Comparison of ENCODE assay signal across 9 cellular contexts in genomic region chr16:4375717-4376116, GRCh38. TPM values are rescaled to one million over a fixed set of nuclear protein-coding genes. Genes with fewer than 3 reads are reported as not detected.
DNase-seq lines count a peak whose midpoint lies in the region; ATAC-seq and TF ChIP-seq lines count a peak whose summit lies in the region.
"Had no signal": no experiment of that assay in that cellular context is flagged by ENCODE, and none has a peak within 500 bp of the region (broad histone marks: within the 10 kb centered on the region; RNA-seq: fewer than 3 reads in every experiment).

No MANE protein-coding gene starts in this region.

- no peak for TF ChIP-seq POLR2A in adrenal gland (IDR thresholded peaks at IDR 0.05)

- H4K8ac ChIP-seq in mesenchymal stem cell (ENCODE audit: low read length): no peak overlapping the region

- peak overlapping the region; percentile 19 to 90 (median 59) for H3K27ac ChIP-seq in adrenal gland
- no peak overlapping the region for H3K27ac ChIP-seq in mesenchymal stem cell (ENCODE audit: low read length, poor library complexity, severe bottlenecking)
- H3K27ac ChIP-seq: neutrophil had no signal

- H2AK5ac ChIP-seq in mesenchymal stem cell (ENCODE audit: low read length, severe bottlenecking): peak overlapping the region; percentile 17

- no peak for TF ChIP-seq CTCF in adrenal gland (IDR thresholded peaks at IDR 0.05)

- H3K4me3 ChIP-seq in adrenal gland (no peak overlapping the region), mesenchymal stem cell (ENCODE audit: insufficient read depth in 1 of 2, low read depth in 1 of 2, low read length in 2 of 2) (peak overlapping the region in 1 of 2 experiments; percentile 70)

- no peak overlapping the region for H2BK5ac ChIP-seq in mesenchymal stem cell (ENCODE audit: low read depth, low read length, poor library complexity, severe bottlenecking)

- H4K91ac ChIP-seq in mesenchymal stem cell (ENCODE audit: low read length): peak overlapping the region; percentile 12

- H3K9ac ChIP-seq in mesenchymal stem cell (ENCODE audit: low read length): peak overlapping the region; percentile 86

- peak; percentile 26 for DNase-seq in AG08395 (ENCODE audit: low spot score)
- DNase-seq in adrenal gland: no peak
- no peak for DNase-seq in mesenchymal stem cell
- no peak for DNase-seq in NCI-H1417 (lab: John Stamatoyannopoulos, UW)
- DNase-seq: activated B cell treated with CpG ODN at 0.5 μM for 24 hours; CD8-positive, alpha-beta T cell had no signal

- intact Hi-C loops in adrenal gland (cut with DNase I): no loop called here

- peak overlapping the region in 1 of 2 experiments; percentile 88 for H3K14ac ChIP-seq in mesenchymal stem cell (ENCODE audit: low read length in 2 of 2)

- peaks cover 16% of the 10 kb centered on the region for H3K79me1 ChIP-seq in mesenchymal stem cell (replicated peaks; ENCODE audit: low read length, poor library complexity, severe bottlenecking)

- H2BK15ac ChIP-seq in mesenchymal stem cell (ENCODE audit: low read depth, poor library complexity, severe bottlenecking): no peak overlapping the region

- H3K9me3 ChIP-seq in adrenal gland (replicated peaks in 1 of 3) (no peaks in the 10 kb centered on the region), mesenchymal stem cell (ENCODE audit: control insufficient read depth, low read length) (no peaks in the 10 kb centered on the region)
- H3K9me3 ChIP-seq: neutrophil had no signal

- H2BK12ac ChIP-seq in mesenchymal stem cell (ENCODE audit: low read length in 2 of 2): no peak overlapping the region

- H2BK120ac ChIP-seq in mesenchymal stem cell (ENCODE audit: low read depth, low read length): no peak overlapping the region

- no peak overlapping the region for H3K4me2 ChIP-seq in mesenchymal stem cell (ENCODE audit: low read length, poor library complexity, severe bottlenecking)

- WGBS in adrenal gland, 4 donors: 77 to 89% (median 86%) methylated on average over 11 to 15 of the region's 15 CpGs
- 89% methylated on average over 15 of the region's 15 CpGs for WGBS in mesenchymal stem cell

- no peak overlapping the region for H2AFZ ChIP-seq in mesenchymal stem cell (ENCODE audit: low read depth, low read length)

- no peak overlapping the region for H3K4ac ChIP-seq in mesenchymal stem cell (ENCODE audit: low read depth in 1 of 2, low read length in 2 of 2)

- no peak for ATAC-seq in HG02642 (IDR thresholded peaks at IDR 0.05; ENCODE audit: poor library complexity, unreplicated experiment)
- no peak for ATAC-seq in GM19035 (IDR thresholded peaks at IDR 0.05; ENCODE audit: unreplicated experiment)
- ATAC-seq: CD8-positive, alpha-beta T cell had no signal

- no peak overlapping the region for H3K23ac ChIP-seq in mesenchymal stem cell (ENCODE audit: low read length in 2 of 2)

- peak overlapping the region in 1 of 2 experiments; percentile 28 for H3K18ac ChIP-seq in mesenchymal stem cell (ENCODE audit: low read depth in 1 of 2, low read length in 2 of 2)

- H3K36me3 ChIP-seq in adrenal gland (replicated peaks in 1 of 2) (peaks cover 0 to 9% of the 10 kb centered on the region in 2 donors), mesenchymal stem cell (ENCODE audit: control insufficient read depth in 1 of 2, insufficient read depth in 2 of 2, low read depth in 1 of 2, low read length in 2 of 2) (peaks cover 26 to 41% of the 10 kb centered on the region in 2 experiments)

- no peaks in the 10 kb centered on the region for H3K27me3 ChIP-seq in adrenal gland
- H3K27me3 ChIP-seq in mesenchymal stem cell (ENCODE audit: control insufficient read depth in 1 of 2, insufficient read depth in 1 of 2, low read length in 2 of 2): no peaks in the 10 kb centered on the region

- H3K4me1 ChIP-seq in adrenal gland (replicated peaks in 1 of 2): peaks cover 28 to 59% of the 10 kb centered on the region in 2 donors
- peaks cover 84% of the 10 kb centered on the region for H3K4me1 ChIP-seq in mesenchymal stem cell (ENCODE audit: control insufficient read depth, insufficient read depth, low read depth, low read length)

RNA-seq across cellular contexts. Expression of gene VASN, which starts 4.1 kb away (rescaled TPM):
- 10 to 100 TPM; 16.1 to 44.7 (median 27.4) TPM for total RNA-seq in adrenal gland
- polyA plus RNA-seq in adrenal gland: 10 to 100 TPM in 2 of 3 donors, under 1 TPM in 1; 0.77 to 23.9 (median 15.5) TPM
- 127 TPM for polyA plus RNA-seq in mesenchymal stem cell (2013, experiment 1 of 2)
- 127 TPM for polyA plus RNA-seq in mesenchymal stem cell (2013, experiment 2 of 2)

RNA-seq across cellular contexts. Expression of gene PAM16, which starts 24.6 kb away (rescaled TPM):
- total RNA-seq in adrenal gland: 10 to 100 TPM; 35.5 to 68.8 (median 54.0) TPM
- 100 to 1,000 TPM in 2 of 3 donors, 10 to 100 TPM in 1; 25.0 to 310 (median 285) TPM for polyA plus RNA-seq in adrenal gland
- 39.3 TPM for polyA plus RNA-seq in mesenchymal stem cell (2013, experiment 1 of 2)
- polyA plus RNA-seq in mesenchymal stem cell (2013, experiment 2 of 2): 43.3 TPM

RNA-seq across cellular contexts. Expression of gene CORO7, which starts 40.7 kb away (rescaled TPM):
- 10 to 100 TPM; 23.0 to 56.5 (median 35.8) TPM for total RNA-seq in adrenal gland
- polyA plus RNA-seq in adrenal gland: 10 to 100 TPM in 2 of 3 donors, 1 to 10 TPM in 1; 4.3 to 61.0 (median 27.9) TPM
- polyA plus RNA-seq in mesenchymal stem cell (2013, experiment 1 of 2): 25.5 TPM
- 22.1 TPM for polyA plus RNA-seq in mesenchymal stem cell (2013, experiment 2 of 2)

RNA-seq across cellular contexts. Expression of gene DNAJA3, which starts 50.0 kb away (rescaled TPM):
- 100 to 1,000 TPM in 2 of 8 donors, 10 to 100 TPM in 6; 55.0 to 122 (median 76.5) TPM for total RNA-seq in adrenal gland
- polyA plus RNA-seq in adrenal gland: 100 to 1,000 TPM in 1 of 3 donors, 10 to 100 TPM in 2; 21.9 to 166 (median 25.6) TPM
- polyA plus RNA-seq in mesenchymal stem cell (2013, experiment 1 of 2): 27.3 TPM
- 27.3 TPM for polyA plus RNA-seq in mesenchymal stem cell (2013, experiment 2 of 2)

RNA-seq across cellular contexts. Expression of gene GLIS2, which starts 59.9 kb away (rescaled TPM):
- total RNA-seq in adrenal gland: 10 to 100 TPM; 11.9 to 36.2 (median 18.6) TPM
- 10 to 100 TPM in 2 of 3 donors, 1 to 10 TPM in 1; 2.0 to 16.7 (median 13.4) TPM for polyA plus RNA-seq in adrenal gland
- polyA plus RNA-seq in mesenchymal stem cell (2013, experiment 1 of 2): 20.9 TPM
- polyA plus RNA-seq in mesenchymal stem cell (2013, experiment 2 of 2): 19.9 TPM
- total RNA-seq: activated B cell treated with CpG ODN at 0.5 μM for 24 hours; CD8-positive, alpha-beta T cell had no signal
